Comparison of ENCODE assay signal across 31 cellular contexts in genomic region chr20:53152228-53152627, GRCh38.
"Had no signal": no experiment of that assay in that cellular context is flagged by ENCODE, and none has a peak within 500 bp of the region (broad histone marks: within the 10 kb centered on the region; RNA-seq: fewer than 3 reads in every experiment).

No MANE protein-coding gene starts in this region.

- H3K4me3 ChIP-seq: adrenal gland, ascending aorta, cardiac muscle cell had no signal

- FAIRE-seq: TTC549 had no signal

- DNase-seq: activated B cell treated with CpG ODN at 0.5 μM for 24 hours; activated CD4-positive, alpha-beta memory T cell treated with anti-CD3 and anti-CD28 coated beads for 36 hours; activated CD4-positive, alpha-beta T cell treated with anti-CD3 and anti-CD28 coated beads for 4 hours; activated CD4-positive, alpha-beta T cell treated with anti-CD3 and anti-CD28 coated beads, Interleukin-2, amount 10 ng/mL, durations not matched to agents 24 days and 14 days; activated CD4-positive, alpha-beta T cell treated with anti-CD3 and anti-CD28 coated beads, Interleukin-2, amount 50 U/mL, for 1 hour; activated CD4-positive, alpha-beta T cell treated with anti-CD3 and anti-CD28 coated beads, Interleukin-2, amount 50 U/mL, for 4 hours; activated CD4-positive, CD25-positive, alpha-beta regulatory T cell treated with anti-CD3 and anti-CD28 coated beads, Interleukin-2, amount 50 U/mL, for 72 hours; activated CD8-positive, alpha-beta memory T cell treated with anti-CD3 and anti-CD28 coated beads, Interleukin-2, amount 50 U/mL, for 4 hours; activated CD8-positive, alpha-beta T cell treated with anti-CD3 and anti-CD28 coated beads for 36 hours; activated effector memory CD4-positive, alpha-beta T cell treated with anti-CD3 and anti-CD28 coated beads, Interleukin-2, amount 50 U/mL, for 16 hours; activated gamma-delta T cell treated with Interleukin-2 at 50 U/mL for 16 hours; activated naive CD4-positive, alpha-beta T cell; activated naive CD4-positive, alpha-beta T cell treated with anti-CD3 and anti-CD28 coated beads for 36 hours; activated naive CD8-positive, alpha-beta T cell treated with anti-CD3 and anti-CD28 coated beads for 36 hours; activated T-cell treated with anti-CD3 and anti-CD28 coated beads for 4 hours; activated T-cell treated with anti-CD3 and anti-CD28 coated beads, Interleukin-2, amount 50 U/mL, for 1 hour; activated T-cell treated with anti-CD3 and anti-CD28 coated beads, Interleukin-2, amount 50 U/mL, for 4 hours; activated T-cell treated with anti-CD3 and anti-CD28 coated beads, Interleukin-2, amount 50 U/mL, for 72 hours; adrenal gland; amniotic stem cell; caudate nucleus; cerebellar nuclear complex; T-helper 1 cell; T-helper 2 cell; T-helper 9 cell had no signal

- ATAC-seq: activated CD8-positive, alpha-beta T cell treated with anti-CD3 and anti-CD28 coated beads for 36 hours; activated naive CD4-positive, alpha-beta T cell treated with anti-CD3 and anti-CD28 coated beads, Interleukin-2, amount 50 U/mL, for 72 hours; activated T-cell treated with anti-CD3 and anti-CD28 coated beads, Interleukin-2, amount 50 U/mL, for 4 hours; activated T-cell treated with anti-CD3 and anti-CD28 coated beads, Interleukin-2, amount 50 U/mL, for 72 hours; activated T-helper 17 cell treated with anti-CD3 and anti-CD28 coated beads, Interleukin-2, amount 50 U/mL, for 72 hours had no signal

- H3K27me3 ChIP-seq: adrenal gland, ascending aorta, cardiac muscle cell had no signal

- H3K4me1 ChIP-seq: ascending aorta had no signal

- H3K9me3 ChIP-seq: adrenal gland, ascending aorta had no signal

- H3K27ac ChIP-seq: adrenal gland, ascending aorta, cardiac muscle cell, VCaP had no signal

- H3K36me3 ChIP-seq: adrenal gland, ascending aorta, cardiac muscle cell had no signal
